In genomic region chr6:88865275-88865674, GRCh38 we compare ENCODE assay signal across 31 cellular contexts.
DNase-seq lines count a peak whose midpoint lies in the region; ATAC-seq, FAIRE-seq and TF ChIP-seq lines count a peak whose summit lies in the region.
"Had no signal": no experiment of that assay in that cellular context is flagged by ENCODE, and none has a peak within 500 bp of the region (broad histone marks: within the 10 kb centered on the region; RNA-seq: fewer than 3 reads in every experiment).

No MANE protein-coding gene starts in this region.

- H3K27me3 Mint-ChIP-seq in activated naive CD4-positive, alpha-beta T cell treated with anti-CD3 and anti-CD28 coated beads for 36 hours (ENCODE audit: low read depth), result no peaks in the 10 kb centered on the region
- no peaks in the 10 kb centered on the region for H3K27me3 Mint-ChIP-seq in WTC11 (ENCODE audit: low read depth)
- H3K27me3 Mint-ChIP-seq: activated B cell treated with CpG ODN at 0.5 μM for 24 hours had no signal

- POLR2A ChIA-PET in WTC11 (lab: Charles Lee), result no interaction called here

- peaks cover 8% of the 10 kb centered on the region for H3K36me3 Mint-ChIP-seq in activated naive CD4-positive, alpha-beta T cell treated with anti-CD3 and anti-CD28 coated beads for 36 hours (ENCODE audit: low read depth)
- H3K36me3 Mint-ChIP-seq in WTC11, result no peaks in the 10 kb centered on the region

- intact Hi-C loops in activated naive CD4-positive, alpha-beta T cell treated with anti-CD3 and anti-CD28 coated beads for 36 hours (cut with micrococcal nuclease), result no loop called here

- peak overlapping the region; percentile 69 for H3K27ac Mint-ChIP-seq in activated naive CD4-positive, alpha-beta T cell treated with anti-CD3 and anti-CD28 coated beads for 36 hours
- H3K27ac Mint-ChIP-seq in WTC11, result peak overlapping the region; percentile 87; the same call in 1 of the 2 replicates
- H3K27ac Mint-ChIP-seq: activated B cell treated with CpG ODN at 0.5 μM for 24 hours had no signal

- no peaks in the 10 kb centered on the region for H3K9me3 Mint-ChIP-seq in activated naive CD4-positive, alpha-beta T cell treated with anti-CD3 and anti-CD28 coated beads for 36 hours
- H3K9me3 Mint-ChIP-seq in WTC11, result no peaks in the 10 kb centered on the region
- H3K9me3 Mint-ChIP-seq: activated B cell treated with CpG ODN at 0.5 μM for 24 hours had no signal

- H3K4me3 Mint-ChIP-seq in activated naive CD4-positive, alpha-beta T cell treated with anti-CD3 and anti-CD28 coated beads for 36 hours, result no peak overlapping the region
- H3K4me3 Mint-ChIP-seq in WTC11, result no peak overlapping the region
- H3K4me3 Mint-ChIP-seq: activated B cell treated with CpG ODN at 0.5 μM for 24 hours had no signal

- TF ChIP-seq CTCF in WTC11 (IDR thresholded peaks at IDR 0.05), result no peak

- DNase-seq in activated naive CD4-positive, alpha-beta T cell treated with anti-CD3 and anti-CD28 coated beads for 36 hours, result no peak
- DNase-seq in activated naive CD4-positive, alpha-beta T cell treated with Interleukin-2 at 50 U/mL for 16 hours, result no peak
- DNase-seq in GM18507 (ENCODE audit: extremely low spot score, insufficient read length, low read depth), result no peak
- DNase-seq in WTC11 (ENCODE audit: low spot score), result no peak
- peak; percentile 26 for DNase-seq in renal cortical epithelial cell (ENCODE audit: low read depth)
- DNase-seq in GF-D8 (lab: John Stamatoyannopoulos, UW), result no peak
- DNase-seq in NCI-H748 (lab: John Stamatoyannopoulos, UW; ENCODE audit: unreplicated experiment), result no peak
- DNase-seq: activated B cell treated with CpG ODN at 0.5 μM for 24 hours; activated effector memory CD4-positive, alpha-beta T cell treated with Interleukin-2 at 50 U/mL for 16 hours; amygdala; C1 segment of cervical spinal cord; colonic mucosa; DMS 273 treated with DMSO at 0.1 percent for 48 hours; effector CD8-positive, alpha-beta T cell; glutamatergic neuron; H7; islet precursor cell; KBM-7; MG63; NCI-H1105 treated with DMSO at 0.1 percent for 48 hours; NCI-H1930; NCI-H524 treated with DMSO at 0.1 percent for 48 hours; NK-92 treated with Interleukin-12 subunit alpha and Interleukin-12 subunit beta, amount 100 ng/mL, for 24 hours; occipital lobe; PC-9; stimulated activated CD4-positive, alpha-beta T cell treated with anti-CD3 and anti-CD28 coated beads, Interleukin-15, amount 100 ng/mL, for 24 hours; stimulated activated naive CD4-positive, alpha-beta T cell treated with Interleukin-2 at 50 U/mL for 16 hours; thyroid gland had no signal

- peaks cover 28% of the 10 kb centered on the region for H3K4me1 Mint-ChIP-seq in activated naive CD4-positive, alpha-beta T cell treated with anti-CD3 and anti-CD28 coated beads for 36 hours (ENCODE audit: low read depth)
- H3K4me1 Mint-ChIP-seq in WTC11, result peaks cover 2% of the 10 kb centered on the region; the same call in 1 of the 2 replicates

- ATAC-seq in WTC11 (no peak), HG03460 (IDR thresholded peaks at IDR 0.05; ENCODE audit: unreplicated experiment) (no peak)
- ATAC-seq: Right ventricle myocardium inferior had no signal

- CTCF ChIA-PET in activated naive CD4-positive, alpha-beta T cell treated with anti-CD3 and anti-CD28 coated beads for 36 hours (lab: Charles Lee), result no interaction called here
- CTCF ChIA-PET in WTC11 (lab: Charles Lee), result interaction anchor here (0.6 to 1.6 kb wide), 2 partner anchors 34 to 1167 kb away, joined by 3 to 4 read pairs; no protein-coding TSS in a partner anchor

- FAIRE-seq in GM18507 (lab: Jason Lieb, UNC), result peak; percentile 33
- FAIRE-seq: HTR-8/SVneo had no signal

TF ChIP-seq in WTC11, 78 proteins besides CTCF, POLR2A, EP300 and RAD21 (continues in another document):
- TF ChIP-seq PRRX2 (CRISPR knock-in tag; IDR thresholded peaks at IDR 0.05) (no peak), FOXP4 (CRISPR knock-in tag; IDR thresholded peaks at IDR 0.05) (no peak), ATF3 (CRISPR knock-in tag; conservative IDR thresholded peaks at IDR 0.05) (no peak), CBFB (CRISPR knock-in tag; IDR thresholded peaks at IDR 0.05; ENCODE audit: low read depth) (no peak), JAZF1 (CRISPR knock-in tag; IDR thresholded peaks at IDR 0.05) (no peak), ZNF121 (CRISPR knock-in tag; IDR thresholded peaks at IDR 0.05) (no peak), RELA (CRISPR knock-in tag; IDR thresholded peaks at IDR 0.05; ENCODE audit: borderline replicate concordance) (no peak), ERG (CRISPR knock-in tag; IDR thresholded peaks at IDR 0.05) (no peak)
- TF ChIP-seq, protein P1, sequence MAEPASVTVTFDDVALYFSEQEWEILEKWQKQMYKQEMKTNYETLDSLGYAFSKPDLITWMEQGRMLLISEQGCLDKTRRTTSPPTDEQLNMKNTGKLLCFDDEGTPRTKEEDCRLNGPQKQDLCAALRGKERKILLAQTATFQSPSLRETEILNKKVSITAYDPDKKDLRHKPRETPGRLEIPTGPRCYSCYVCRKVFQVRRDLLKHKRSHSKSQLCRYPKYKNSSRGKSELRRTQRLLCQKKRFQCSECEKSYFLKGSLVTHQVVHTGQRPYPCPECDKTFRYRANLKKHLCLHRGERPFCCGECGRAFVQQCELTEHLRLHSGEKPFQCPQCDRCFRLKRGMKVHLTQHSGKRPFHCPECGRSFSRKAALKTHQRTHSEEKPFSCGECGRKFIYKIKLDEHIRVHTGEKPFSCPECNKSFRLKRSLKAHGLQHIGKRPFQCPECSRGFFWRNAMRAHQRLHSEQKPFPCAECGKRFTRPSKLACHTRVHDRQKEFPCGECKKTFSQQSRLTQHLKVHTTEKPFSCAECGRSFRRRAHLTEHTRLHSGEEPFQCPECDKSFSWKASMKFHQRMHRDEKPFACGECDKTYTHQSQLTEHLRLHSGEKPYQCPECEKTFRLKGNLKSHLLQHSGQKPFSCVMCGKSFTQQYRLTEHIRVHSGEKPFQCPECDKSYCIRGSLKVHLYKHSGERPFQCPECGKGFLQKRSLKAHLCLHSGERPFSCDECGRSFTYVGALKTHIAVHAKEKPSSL (CRISPR knock-in tag; conservative IDR thresholded peaks at IDR 0.05), result no peak
- TF ChIP-seq, protein P2, sequence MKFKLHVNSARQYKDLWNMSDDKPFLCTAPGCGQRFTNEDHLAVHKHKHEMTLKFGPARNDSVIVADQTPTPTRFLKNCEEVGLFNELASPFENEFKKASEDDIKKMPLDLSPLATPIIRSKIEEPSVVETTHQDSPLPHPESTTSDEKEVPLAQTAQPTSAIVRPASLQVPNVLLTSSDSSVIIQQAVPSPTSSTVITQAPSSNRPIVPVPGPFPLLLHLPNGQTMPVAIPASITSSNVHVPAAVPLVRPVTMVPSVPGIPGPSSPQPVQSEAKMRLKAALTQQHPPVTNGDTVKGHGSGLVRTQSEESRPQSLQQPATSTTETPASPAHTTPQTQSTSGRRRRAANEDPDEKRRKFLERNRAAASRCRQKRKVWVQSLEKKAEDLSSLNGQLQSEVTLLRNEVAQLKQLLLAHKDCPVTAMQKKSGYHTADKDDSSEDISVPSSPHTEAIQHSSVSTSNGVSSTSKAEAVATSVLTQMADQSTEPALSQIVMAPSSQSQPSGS (CRISPR knock-in tag; IDR thresholded peaks at IDR 0.05; ENCODE audit: borderline replicate concordance, low read depth), result no peak
- TF ChIP-seq, protein P3, sequence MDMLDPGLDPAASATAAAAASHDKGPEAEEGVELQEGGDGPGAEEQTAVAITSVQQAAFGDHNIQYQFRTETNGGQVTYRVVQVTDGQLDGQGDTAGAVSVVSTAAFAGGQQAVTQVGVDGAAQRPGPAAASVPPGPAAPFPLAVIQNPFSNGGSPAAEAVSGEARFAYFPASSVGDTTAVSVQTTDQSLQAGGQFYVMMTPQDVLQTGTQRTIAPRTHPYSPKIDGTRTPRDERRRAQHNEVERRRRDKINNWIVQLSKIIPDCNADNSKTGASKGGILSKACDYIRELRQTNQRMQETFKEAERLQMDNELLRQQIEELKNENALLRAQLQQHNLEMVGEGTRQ (CRISPR knock-in tag; IDR thresholded peaks at IDR 0.05), result no peak
